ENCODE assay signal across 8 cellular contexts in genomic region chr16:74998481-74999207, GRCh38. TPM values are rescaled to one million over a fixed set of nuclear protein-coding genes. Genes with fewer than 3 reads are reported as not detected.
DNase-seq lines count a peak whose midpoint lies in the region; ATAC-seq lines count a peak whose summit lies in the region.

Gene ZNRF1 (plus strand): TSS chr16:74999024. CDS start chr16:74999672, 648 bp downstream.

- CTCF ChIA-PET in activated CD4-positive, alpha-beta T cell treated with anti-CD3 and anti-CD28 coated beads for 36 hours (lab: Charles Lee), result interaction anchor here (0.6 to 5.5 kb wide), 20 partner anchors 8 to 505 kb away, joined by 3 to 114 read pairs (median 4); partner anchors contain the start of gene WDR59

- no peaks in the 10 kb centered on the region for H3K36me3 ChIP-seq in ACC112 (ENCODE audit: insufficient read depth, low read length)

- peaks cover 4% of the 10 kb centered on the region for H3K27me3 Mint-ChIP-seq in activated CD4-positive, alpha-beta T cell treated with anti-CD3 and anti-CD28 coated beads for 36 hours

- peak within 1 kb of the TSS; percentile 87 for H3K4me3 Mint-ChIP-seq in activated CD4-positive, alpha-beta T cell treated with anti-CD3 and anti-CD28 coated beads for 36 hours

- no peaks in the 10 kb centered on the region for H3K9me3 Mint-ChIP-seq in activated CD4-positive, alpha-beta T cell treated with anti-CD3 and anti-CD28 coated beads for 36 hours (ENCODE audit: low read depth)

- peaks cover 40% of the 10 kb centered on the region for H3K79me2 ChIP-seq in ACC112 (ENCODE audit: control insufficient read depth, insufficient read depth, low read length, unreplicated experiment)

- peak within 1 kb of the TSS; percentile 75 for H3K27ac Mint-ChIP-seq in activated CD4-positive, alpha-beta T cell treated with anti-CD3 and anti-CD28 coated beads for 36 hours

- H3K36me3 Mint-ChIP-seq in activated CD4-positive, alpha-beta T cell treated with anti-CD3 and anti-CD28 coated beads for 36 hours (ENCODE audit: low read depth), result peaks cover 15% of the 10 kb centered on the region

- H3K27me3 ChIP-seq in ACC112 (ENCODE audit: insufficient read depth, low read length) (no peaks in the 10 kb centered on the region), layer of hippocampus (ENCODE audit: control insufficient read depth, insufficient read depth, low read length) (no peaks in the 10 kb centered on the region)

- peak; percentile 59 for ATAC-seq in GM18517 (IDR thresholded peaks at IDR 0.05; ENCODE audit: unreplicated experiment)
- ATAC-seq in HG03045 (IDR thresholded peaks at IDR 0.05; ENCODE audit: unreplicated experiment), result peak; percentile 55
- ATAC-seq in activated CD4-positive, alpha-beta T cell treated with anti-CD3 and anti-CD28 coated beads for 36 hours, result peak; percentile 80

- peak within 1 kb of the TSS; percentile 80 for H3K4me3 ChIP-seq in ACC112 (ENCODE audit: low read depth, low read length)

- peaks cover 39% of the 10 kb centered on the region for H3K4me1 Mint-ChIP-seq in activated CD4-positive, alpha-beta T cell treated with anti-CD3 and anti-CD28 coated beads for 36 hours

- intact Hi-C loops in activated CD4-positive, alpha-beta T cell treated with anti-CD3 and anti-CD28 coated beads for 36 hours (cut with DNase I, micrococcal nuclease), result loop anchor here (1.0 to 5.0 kb wide), 6 partner anchors 13 to 296 kb away; partner anchors contain the start of genes WDR59 (in 2 of the 2), MLKL (in 1 of the 2) and ZFP1 (in 1 of the 2)

- DNase-seq in NCI-H2196 (lab: John Stamatoyannopoulos, UW; ENCODE audit: unreplicated experiment), result peak; percentile 67
- DNase-seq in activated CD4-positive, alpha-beta T cell treated with anti-CD3 and anti-CD28 coated beads for 36 hours, result peak; percentile 91
- peak; percentile 81 for DNase-seq in stimulated activated CD4-positive, alpha-beta T cell treated with anti-CD3 and anti-CD28 coated beads, Interleukin-1b, Interleukin-23, amount 100 ng/mL, for 48 hours

- peaks cover 18% of the 10 kb centered on the region for H3K4me1 ChIP-seq in ACC112 (ENCODE audit: control insufficient read depth, insufficient read depth, low read length, unreplicated experiment)

- POLR2A ChIA-PET in activated CD4-positive, alpha-beta T cell treated with anti-CD3 and anti-CD28 coated beads for 36 hours (lab: Charles Lee), result interaction anchor here (0.6 to 1.5 kb wide), 5 partner anchors 13 to 114 kb away, joined by 3 to 7 read pairs (median 5); partner anchors contain the start of gene WDR59

- H2AFZ ChIP-seq in ACC112 (ENCODE audit: low read length, unreplicated experiment), result peak within 1 kb of the TSS; percentile 98

- no peak within 1 kb of the TSS for H3K27ac ChIP-seq in ACC112 (ENCODE audit: low read depth, low read length)
- peak within 1 kb of the TSS; percentile 81 for H3K27ac ChIP-seq in cingulate gyrus (ENCODE audit: low read depth, low read length)
- peak within 1 kb of the TSS; percentile 68 for H3K27ac ChIP-seq in layer of hippocampus (ENCODE audit: low read depth, low read length)

RNA-seq across cellular contexts. Expression of gene ZNRF1, which starts in this region (rescaled TPM):
- total RNA-seq in activated CD4-positive, alpha-beta T cell treated with anti-CD3 and anti-CD28 coated beads for 36 hours, result 10 to 100 TPM; 35.2 to 42.9 TPM
